8 cellular contexts compared by ENCODE assay signal in the genomic region with DNA sequence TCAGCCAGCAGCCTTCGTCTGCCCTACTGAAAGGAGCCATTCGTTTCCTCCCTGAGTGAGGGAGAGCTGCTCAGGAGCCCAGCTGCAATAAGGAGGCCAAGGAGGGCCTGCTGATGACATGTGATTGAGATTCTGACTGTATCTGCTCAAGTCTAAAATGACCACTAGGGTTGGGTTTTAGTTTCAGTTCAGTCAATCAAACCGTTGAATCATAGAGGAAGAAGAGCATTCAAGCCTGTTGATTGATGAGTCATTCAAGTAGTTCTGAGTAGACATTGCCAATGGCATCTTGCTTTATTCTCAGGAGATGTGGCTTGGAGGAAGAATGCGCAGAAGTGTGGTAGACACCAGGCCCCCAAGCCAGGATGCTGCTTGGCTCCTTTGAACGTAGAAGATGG. TPM values are rescaled to one million over a fixed set of nuclear protein-coding genes. Genes with fewer than 3 reads are reported as not detected.
DNase-seq lines count a peak whose midpoint lies in the region; ATAC-seq and TF ChIP-seq lines count a peak whose summit lies in the region.

No MANE protein-coding gene starts in this region.

- no peak overlapping the region for H2AFZ ChIP-seq in neural progenitor cell (replicated peaks)

- no peaks in the 10 kb centered on the region for H3K36me3 Mint-ChIP-seq in activated CD4-positive, alpha-beta memory T cell treated with anti-CD3 and anti-CD28 coated beads for 36 hours
- H3K36me3 Mint-ChIP-seq in type B pancreatic cell, result no peaks in the 10 kb centered on the region
- H3K36me3 Mint-ChIP-seq in neural progenitor cell, result no peaks in the 10 kb centered on the region

- no peak for TF ChIP-seq POLR2A in lower leg skin (IDR thresholded peaks at IDR 0.05)

- peak; percentile 8 to 11 for DNase-seq in AML-193 (lab: John Stamatoyannopoulos, UW)
- peak; percentile 51 for DNase-seq in activated CD4-positive, alpha-beta memory T cell treated with anti-CD3 and anti-CD28 coated beads for 36 hours
- no peak for DNase-seq in type B pancreatic cell (ENCODE audit: extremely low spot score, unreplicated experiment)
- no peak for DNase-seq in lower leg skin (ENCODE audit: low spot score in 2 of 2)
- no peak for DNase-seq in neural progenitor cell (ENCODE audit: low spot score)
- no peak for DNase-seq in NCI-H1930 (lab: John Stamatoyannopoulos, UW)

- H3K9me3 ChIP-seq in neural progenitor cell (ENCODE audit: low read depth), result no peaks in the 10 kb centered on the region

- 75 to 76% methylated on average over 5 of the region's 5 CpGs for WGBS in lower leg skin, 2 donors

- H3K4me2 ChIP-seq in neural progenitor cell, result no peak overlapping the region

- H3K4me1 ChIP-seq in neural progenitor cell, result peaks cover 9% of the 10 kb centered on the region

- H3K4me3 Mint-ChIP-seq in activated CD4-positive, alpha-beta memory T cell treated with anti-CD3 and anti-CD28 coated beads for 36 hours, result no peak overlapping the region
- H3K4me3 Mint-ChIP-seq in type B pancreatic cell, result no peak overlapping the region
- no peak overlapping the region for H3K4me3 Mint-ChIP-seq in neural progenitor cell

- H3K27me3 ChIP-seq in neural progenitor cell, result no peaks in the 10 kb centered on the region

- H3K9me3 Mint-ChIP-seq in activated CD4-positive, alpha-beta memory T cell treated with anti-CD3 and anti-CD28 coated beads for 36 hours, result no peaks in the 10 kb centered on the region
- H3K9me3 Mint-ChIP-seq in type B pancreatic cell (no peaks in the 10 kb centered on the region), neural progenitor cell (no peaks in the 10 kb centered on the region)

- TF ChIP-seq CTCF in type B pancreatic cell (conservative IDR thresholded peaks at IDR 0.05) (peak; percentile 54), lower leg skin (IDR thresholded peaks at IDR 0.05) (no peak), neural progenitor cell (IDR thresholded peaks at IDR 0.05) (no peak)

- no peaks in the 10 kb centered on the region for H4K20me1 ChIP-seq in neural progenitor cell (ENCODE audit: low read depth)

- H3K9ac ChIP-seq in neural progenitor cell, result no peak overlapping the region

- no peaks in the 10 kb centered on the region for H3K79me2 ChIP-seq in neural progenitor cell (ENCODE audit: low read depth)

- ATAC-seq in GM18907 (IDR thresholded peaks at IDR 0.05; ENCODE audit: unreplicated experiment) (peak; percentile 90), HG03135 (IDR thresholded peaks at IDR 0.05; ENCODE audit: unreplicated experiment) (peak; percentile 76)

- no peaks in the 10 kb centered on the region for H3K36me3 ChIP-seq in neural progenitor cell

- no peaks in the 10 kb centered on the region for H3F3A ChIP-seq in neural progenitor cell (ENCODE audit: low read depth)

- intact Hi-C loops in activated CD4-positive, alpha-beta memory T cell treated with anti-CD3 and anti-CD28 coated beads for 36 hours (cut with micrococcal nuclease), result loop anchor here (1.0 kb wide), 4 partner anchors 8 to 45 kb away; no protein-coding TSS in a partner anchor
- intact Hi-C loops in lower leg skin (cut with DNase I; ENCODE audit: low total_unique reads), result no loop called here

- no peak overlapping the region for H3K27ac ChIP-seq in neural progenitor cell

- H3K27ac Mint-ChIP-seq in activated CD4-positive, alpha-beta memory T cell treated with anti-CD3 and anti-CD28 coated beads for 36 hours, result no peak overlapping the region
- H3K27ac Mint-ChIP-seq in type B pancreatic cell (no peak overlapping the region), neural progenitor cell (no peak overlapping the region)

- peaks cover 22% of the 10 kb centered on the region for H3K4me1 Mint-ChIP-seq in activated CD4-positive, alpha-beta memory T cell treated with anti-CD3 and anti-CD28 coated beads for 36 hours (ENCODE audit: low read depth)
- H3K4me1 Mint-ChIP-seq in type B pancreatic cell (ENCODE audit: unreplicated experiment) (peaks cover 4% of the 10 kb centered on the region), neural progenitor cell (peaks cover 16% of the 10 kb centered on the region)

- POLR2A ChIA-PET in activated CD4-positive, alpha-beta memory T cell treated with anti-CD3 and anti-CD28 coated beads for 36 hours (lab: Charles Lee), result interaction anchor here (1.3 to 2.0 kb wide), 2 partner anchors 11 to 20 kb away, joined by 3 to 7 read pairs; partner anchors contain the start of gene BCL2L11

- H3K4me3 ChIP-seq in lower leg skin (ENCODE audit: low read depth, poor library complexity, severe bottlenecking), result no peak overlapping the region
- no peak overlapping the region for H3K4me3 ChIP-seq in neural progenitor cell

- CTCF ChIA-PET in activated CD4-positive, alpha-beta memory T cell treated with anti-CD3 and anti-CD28 coated beads for 36 hours (lab: Charles Lee), result interaction anchor here (0.8 kb wide), 1 partner anchor 9 kb away, joined by 6 read pairs; no protein-coding TSS in a partner anchor

- peaks cover 38% of the 10 kb centered on the region for H3K27me3 Mint-ChIP-seq in activated CD4-positive, alpha-beta memory T cell treated with anti-CD3 and anti-CD28 coated beads for 36 hours
- peaks cover 3% of the 10 kb centered on the region for H3K27me3 Mint-ChIP-seq in type B pancreatic cell
- H3K27me3 Mint-ChIP-seq in neural progenitor cell (ENCODE audit: insufficient read depth, low read depth), result peaks cover 4% of the 10 kb centered on the region

RNA-seq across cellular contexts. Expression of gene BCL2L11, which starts 19.9 kb away (rescaled TPM):
- 10 to 100 TPM; 21.9 to 25.6 TPM for total RNA-seq in activated CD4-positive, alpha-beta memory T cell treated with anti-CD3 and anti-CD28 coated beads for 36 hours
- total RNA-seq in type B pancreatic cell (ENCODE audit: low replicate concordance) (28.7 and 29.2 TPM in 2 replicates), lower leg skin (10 to 100 TPM in 3 of 4 donors, 1 to 10 TPM in 1; 5.4 to 17.2 (median 13.2) TPM), neural progenitor cell (ENCODE audit: low replicate concordance) (46.9 and 54.9 TPM in 2 replicates)

Comparison
In these comparisons a context has a peak if more than half of its experiments do, and no peak if none do; other contexts are left out.
1. DNase-seq: peak in AML-193 (2 of 2) and activated CD4-positive, alpha-beta memory T cell treated with anti-CD3 and anti-CD28 coated beads for 36 hours (single experiment); none in type B pancreatic cell (single experiment), lower leg skin (0 of 2), neural progenitor cell (single experiment) and NCI-H1930 (0 of 2).